Comparison of ENCODE assay signal across 8 cellular contexts in genomic region chr19:40598121-40598917, GRCh38. TPM values are rescaled to one million over a fixed set of nuclear protein-coding genes. Genes with fewer than 3 reads are reported as not detected.
DNase-seq lines count a peak whose midpoint lies in the region; ATAC-seq, FAIRE-seq and TF ChIP-seq lines count a peak whose summit lies in the region.

No MANE protein-coding gene starts in this region.

- RAD21 ChIA-PET in HCT116 (lab: Charles Lee; ENCODE audit: low non-redundant PET in 1 of 2, low total read pairs in 2 of 2, uncharacterized antibody in 2 of 2, unreplicated experiment in 2 of 2): interaction anchor here in 1 of 2 experiments (0.6 to 0.7 kb wide), 2 partner anchors 48 to 49 kb away, joined by 3 read pairs; no protein-coding TSS in a partner anchor

- POLR2A ChIA-PET in HCT116 (lab: Charles Lee): interaction anchor here (0.6 to 1.6 kb wide), 4 partner anchors 15 to 30 kb away, joined by 3 to 7 read pairs (median 4); no protein-coding TSS in a partner anchor

- CTCF ChIA-PET in HCT116 (lab: Charles Lee): interaction anchor here (0.7 to 3.9 kb wide), 12 partner anchors 15 to 293 kb away, joined by 3 to 27 read pairs (median 4); no protein-coding TSS in a partner anchor

- no TSS peak for BruUV-seq in HCT116 (replicated peaks; lab: Mats Ljungman, UMichigan)

- peak overlapping the region; percentile 63 for H3K27ac ChIP-seq in HCT116 (ENCODE audit: low read depth, low read length)
- H3K27ac ChIP-seq in kidney (ENCODE audit: low read depth in 2 of 2, low read length in 2 of 2): no peak overlapping the region

- H3K36me3 ChIP-seq in HCT116 (ENCODE audit: control insufficient read depth in 1 of 2, insufficient read depth in 2 of 2, low read length in 2 of 2) (no peaks in the 10 kb centered on the region), kidney (ENCODE audit: control insufficient read depth in 1 of 2, insufficient read depth in 2 of 2, low read length in 2 of 2) (no peaks in the 10 kb centered on the region)

- TF ChIP-seq CTCF in HCT116 (IDR thresholded peaks at IDR 0.05 in 2 of 3, conservative IDR thresholded peaks at IDR 0.05 in 1 of 3; ENCODE audit: borderline replicate concordance in 1 of 3, insufficient read depth in 1 of 3, low read depth in 2 of 3, low read length in 2 of 3): peak in 2 of 3 experiments; percentile 97; a peak in 4 of 6 replicates
- TF ChIP-seq CTCF in kidney (IDR thresholded peaks at IDR 0.05; ENCODE audit: borderline replicate concordance, extremely low read depth, insufficient read depth): peak; percentile 96

- H3K79me2 ChIP-seq in HCT116 (ENCODE audit: insufficient read depth, low read length): peaks cover 11% of the 10 kb centered on the region; the same call in 1 of the 2 replicates

- peak overlapping the region; percentile 91 for H3K4me2 ChIP-seq in HCT116 (ENCODE audit: low read length)

- peak; percentile 66 for FAIRE-seq in kidney (lab: Jason Lieb, UNC)

- peak; percentile 63 for TF ChIP-seq POLR2A in HCT116 (IDR thresholded peaks at IDR 0.05; ENCODE audit: borderline replicate concordance, extremely low read depth, insufficient read depth, insufficient read length)

- ATAC-seq in HCT116 (peak; percentile 57), GM18502 (IDR thresholded peaks at IDR 0.05; ENCODE audit: poor library complexity, unreplicated experiment) (no peak)
- ATAC-seq in activated CD4-positive, CD25-positive, alpha-beta regulatory T cell treated with anti-CD3 and anti-CD28 coated beads, Interleukin-2, amount 50 U/mL, for 24 hours: peak; percentile 65 to 73

- TF ChIP-seq RAD21 in HCT116 (IDR thresholded peaks at IDR 0.05; ENCODE audit: low read depth): no peak

- H2AFZ ChIP-seq in HCT116 (ENCODE audit: low read depth, low read length, poor library complexity, severe bottlenecking): no peak overlapping the region

- DNase-seq in Ammon's horn (ENCODE audit: low spot score) (peak; percentile 89), HCT116 (ENCODE audit: low read depth, low spot score) (peak; percentile 86), NCI-H446 treated with DMSO at 0.1 percent for 48 hours (lab: John Stamatoyannopoulos, UW) (peak; percentile 48), kidney (peak; percentile 92)
- peak; percentile 75 for DNase-seq in central memory CD4-positive, alpha-beta T cell
- DNase-seq in stimulated activated CD4-positive, alpha-beta T cell treated with anti-CD3 and anti-CD28 coated beads, Interleukin-1b, Interleukin-23, amount 100 ng/mL, for 48 hours: peak; percentile 81

- no peaks in the 10 kb centered on the region for H3K27me3 ChIP-seq in HCT116 (ENCODE audit: insufficient read depth, low read length)

- H3K4me1 ChIP-seq in HCT116 (ENCODE audit: control insufficient read depth in 1 of 2, insufficient read depth in 2 of 2, low read length in 2 of 2): peaks cover 27 to 73% of the 10 kb centered on the region in 2 experiments
- peaks cover 6 to 20% of the 10 kb centered on the region in 2 donors for H3K4me1 ChIP-seq in kidney (ENCODE audit: control insufficient read depth in 1 of 2, insufficient read depth in 1 of 2, low read depth in 1 of 2, low read length in 2 of 2)

- no peaks in the 10 kb centered on the region for H4K20me1 ChIP-seq in HCT116 (ENCODE audit: insufficient read depth)

- H3K9me2 ChIP-seq in HCT116 (ENCODE audit: insufficient read depth): no peaks in the 10 kb centered on the region

- intact Hi-C loops in HCT116 (cut with micrococcal nuclease): loop anchor here (1.0 to 5.0 kb wide), 3 partner anchors 49 to 293 kb away; no protein-coding TSS in a partner anchor
- intact Hi-C loops in kidney (cut with DNase I): loop anchor here (10.0 kb wide), 1 partner anchor 54 kb away; no protein-coding TSS in a partner anchor

- peak overlapping the region; percentile 74 to 82 for H3K4me3 ChIP-seq in HCT116 (replicated peaks in 1 of 2; ENCODE audit: low read depth in 1 of 2, low read length in 2 of 2)
- H3K4me3 ChIP-seq in kidney (ENCODE audit: low read length in 2 of 2): no peak overlapping the region

- H3K9ac ChIP-seq in HCT116 (ENCODE audit: low read length): peak overlapping the region; percentile 85
- H3K9ac ChIP-seq in kidney (ENCODE audit: low read length in 2 of 2): no peak overlapping the region

- no peaks in the 10 kb centered on the region for H3K9me3 ChIP-seq in HCT116 (ENCODE audit: control insufficient read depth in 1 of 2, insufficient read depth in 1 of 2, low read depth in 1 of 2, low read length in 2 of 2)
- no peaks in the 10 kb centered on the region for H3K9me3 ChIP-seq in kidney (ENCODE audit: control insufficient read depth in 1 of 2, low read length in 2 of 2)

TF ChIP-seq in HCT116, 20 proteins besides CTCF, POLR2A, EP300 and RAD21:
- no peak for TF ChIP-seq EGR1 (IDR thresholded peaks at IDR 0.05; ENCODE audit: low read depth)
- peak; percentile 58 for TF ChIP-seq TCF7L2 (IDR thresholded peaks at IDR 0.05; ENCODE audit: borderline replicate concordance, extremely low read depth, insufficient read depth, insufficient read length)
- no peak for TF ChIP-seq EZH2phosphoT487 (IDR thresholded peaks at IDR 0.05; ENCODE audit: borderline replicate concordance)
- TF ChIP-seq JUND (IDR thresholded peaks at IDR 0.05): no peak
- TF ChIP-seq POLR2AphosphoS5 (IDR thresholded peaks at IDR 0.05; ENCODE audit: low read depth, low read length): peak; percentile 53
- TF ChIP-seq SP1 (IDR thresholded peaks at IDR 0.05; ENCODE audit: low read depth): no peak
- TF ChIP-seq, protein P1, sequence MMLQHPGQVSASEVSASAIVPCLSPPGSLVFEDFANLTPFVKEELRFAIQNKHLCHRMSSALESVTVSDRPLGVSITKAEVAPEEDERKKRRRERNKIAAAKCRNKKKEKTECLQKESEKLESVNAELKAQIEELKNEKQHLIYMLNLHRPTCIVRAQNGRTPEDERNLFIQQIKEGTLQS (IDR thresholded peaks at IDR 0.05): no peak
- no peak for TF ChIP-seq SRF (IDR thresholded peaks at IDR 0.05; ENCODE audit: low read depth)

RNA-seq across cellular contexts. Expression of gene LTBP4, which starts 2.9 kb away (rescaled TPM):
- total RNA-seq in HCT116 (2021; ENCODE audit: unreplicated experiment): 310 TPM
- polyA plus RNA-seq in HCT116 (2012): 248 and 382 TPM in 2 replicates
- total RNA-seq in kidney: 155 TPM
- 52.1 TPM for polyA plus RNA-seq in kidney (ENCODE audit: insufficient read depth, low read depth, low replicate concordance)

RNA-seq across cellular contexts. Expression of gene SHKBP1, which starts 21.6 kb away (rescaled TPM):
- total RNA-seq in HCT116 (2021; ENCODE audit: unreplicated experiment) (97.4 TPM), kidney (69.6 TPM)
- 95.7 and 104 TPM in 2 replicates for polyA plus RNA-seq in HCT116 (2012)
- 91.3 TPM for polyA plus RNA-seq in kidney (ENCODE audit: insufficient read depth, low read depth, low replicate concordance)

Comparison
In these comparisons a context has a peak if more than half of its experiments do, and no peak if none do; other contexts are left out.
1. H3K4me3 ChIP-seq: peak in HCT116 (2 of 2); none in kidney (0 of 2).
2. Peak in every context shown above with its lines, with median percentiles within 50 percentile points of each other: DNase-seq.